In the genomic region with DNA sequence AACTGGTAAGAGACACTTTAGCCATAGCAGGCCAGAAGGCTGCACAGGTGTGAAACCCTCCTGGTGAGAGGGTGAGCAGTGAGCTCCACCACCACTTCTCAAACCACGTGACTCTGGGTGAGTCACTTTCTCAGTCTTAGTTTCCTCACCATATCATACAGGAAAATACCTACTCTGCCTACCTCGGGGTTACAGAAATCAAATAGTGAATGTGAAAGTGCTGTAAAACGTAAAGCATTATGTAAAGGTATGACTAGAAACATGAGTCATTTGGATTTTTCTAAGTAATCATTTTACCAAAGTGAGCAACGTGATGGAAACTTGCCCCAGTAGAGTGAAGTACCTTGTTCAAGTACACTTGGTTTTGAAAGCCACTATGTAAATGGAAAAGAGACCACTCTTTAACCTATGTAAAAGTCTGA, we compare ENCODE assay signal across 8 cellular contexts. TPM values are rescaled to one million over a fixed set of nuclear protein-coding genes. Genes with fewer than 3 reads are reported as not detected.
DNase-seq lines count a peak whose midpoint lies in the region; ATAC-seq and TF ChIP-seq lines count a peak whose summit lies in the region.

No MANE protein-coding gene starts in this region.

- ATAC-seq in HG03432 (IDR thresholded peaks at IDR 0.05; ENCODE audit: unreplicated experiment), result peak; percentile 86

- no peaks in the 10 kb centered on the region for H3K9me3 ChIP-seq in thyroid gland

- peak; percentile 85 for DNase-seq in NK-92 treated with Interleukin-12 subunit alpha and Interleukin-12 subunit beta, amount 100 ng/mL, for 24 hours (lab: John Stamatoyannopoulos, UW)
- DNase-seq in NK-92 (lab: John Stamatoyannopoulos, UW; ENCODE audit: unreplicated experiment) (no peak), epithelial cell of proximal tubule (ENCODE audit: low read depth) (peak; percentile 73), thyroid gland (no peak), NCI-H146 (lab: John Stamatoyannopoulos, UW) (no peak)
- DNase-seq in activated CD4-positive, alpha-beta T cell treated with anti-CD3 and anti-CD28 coated beads, Interleukin-2, amount 50 U/mL, for 1 hour, result peak; percentile 38
- DNase-seq in stimulated activated CD4-positive, alpha-beta T cell treated with anti-CD3 and anti-CD28 coated beads, Interleukin-1b, Interleukin-23, amount 100 ng/mL, for 48 hours, result peak; percentile 83

- H3K4me3 ChIP-seq in epithelial cell of proximal tubule (ENCODE audit: low read depth, low read length) (no peak overlapping the region), thyroid gland (replicated peaks in 1 of 3) (no peak overlapping the region)

- no peak for TF ChIP-seq POLR2A in thyroid gland (IDR thresholded peaks at IDR 0.05)

- no peaks in the 10 kb centered on the region for H3K4me1 ChIP-seq in thyroid gland

- TF ChIP-seq CTCF in epithelial cell of proximal tubule (conservative IDR thresholded peaks at IDR 0.05; ENCODE audit: low read depth, low read length) (no peak), thyroid gland (IDR thresholded peaks at IDR 0.05) (no peak)

- H3K36me3 ChIP-seq in thyroid gland, result no peaks in the 10 kb centered on the region

- H3K27ac ChIP-seq in thyroid gland, result no peak overlapping the region

- WGBS in thyroid gland, 2 donors, result 68 to 75% methylated on average over 4 of the region's 4 CpGs

- intact Hi-C loops in thyroid gland (cut with DNase I), result no loop called here

- H3K27me3 ChIP-seq in thyroid gland, result no peaks in the 10 kb centered on the region

RNA-seq across cellular contexts. Expression of gene USP12, which starts 40.4 kb away (rescaled TPM):
- total RNA-seq in epithelial cell of proximal tubule (14.1 and 18.4 TPM in 2 replicates), thyroid gland (10 to 100 TPM; 19.2 to 33.7 (median 25.9) TPM)

Comparison
In these comparisons a context has a peak if more than half of its experiments do, and no peak if none do; other contexts are left out.
1. DNase-seq: peak in NK-92 treated with Interleukin-12 subunit alpha and Interleukin-12 subunit beta, amount 100 ng/mL, for 24 hours (single experiment), activated CD4-positive, alpha-beta T cell treated with anti-CD3 and anti-CD28 coated beads, Interleukin-2, amount 50 U/mL, for 1 hour (single experiment), epithelial cell of proximal tubule (single experiment) and stimulated activated CD4-positive, alpha-beta T cell treated with anti-CD3 and anti-CD28 coated beads, Interleukin-1b, Interleukin-23, amount 100 ng/mL, for 48 hours (single experiment); none in NK-92 (single experiment), thyroid gland (0 of 2) and NCI-H146 (single experiment).